In the genomic region with DNA sequence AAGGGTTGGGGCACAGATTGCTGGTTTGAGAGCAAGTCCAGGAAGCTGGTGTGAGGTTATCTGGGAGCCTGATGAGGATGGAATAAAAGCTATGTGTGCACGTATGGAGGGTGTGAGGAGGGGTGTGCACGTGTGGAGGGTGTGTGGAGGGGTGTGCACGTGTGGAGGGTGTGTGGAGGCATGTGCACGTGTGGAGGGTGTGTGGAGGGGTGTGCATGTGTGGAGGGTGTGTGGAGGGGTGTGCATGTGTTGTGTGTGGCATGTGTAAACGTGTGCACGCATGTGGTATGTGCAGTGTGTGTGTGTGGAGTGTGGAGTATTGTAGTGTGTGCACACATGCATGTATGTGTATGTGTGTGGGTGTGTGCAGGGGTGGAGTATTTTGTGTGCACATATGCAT, we compare ENCODE assay signal across 22 cellular contexts. TPM values are rescaled to one million over a fixed set of nuclear protein-coding genes. Genes with fewer than 3 reads are reported as not detected.
"Had no signal": no experiment of that assay in that cellular context is flagged by ENCODE, and none has a peak within 500 bp of the region (broad histone marks: within the 10 kb centered on the region; RNA-seq: fewer than 3 reads in every experiment).

No MANE protein-coding gene starts in this region.

- H3K27ac ChIP-seq: KMS-11, RWPE1, SJCRH30 had no signal

- H3K36me3 ChIP-seq: SJCRH30 had no signal

- DNase-seq: Kasumi-1, NCI-H1092, NCI-H1105 treated with DMSO at 0.1 percent for 48 hours, NCI-H1417 treated with DMSO at 0.1 percent for 48 hours, NCI-H146, NCI-H1694 treated with DMSO at 0.1 percent for 48 hours, NCI-H1930, NCI-H2081, NCI-H2107, NCI-H2227 treated with DMSO at 0.1 percent for 48 hours, NCI-H524 treated with DMSO at 0.1 percent for 48 hours, NCI-H69, NCI-H774, SHP77 treated with DMSO at 0.1 percent for 48 hours, SJCRH30 had no signal

- H3K9ac ChIP-seq: KMS-11 had no signal

- H3K9me3 Mint-ChIP-seq: IgD-negative memory B cell had no signal

- H3K4me2 ChIP-seq: KMS-11 had no signal

- H3K4me3 ChIP-seq: K562, SJCRH30 had no signal

- H3K4me3 Mint-ChIP-seq: IgD-negative memory B cell had no signal

- H3K27ac Mint-ChIP-seq: IgD-negative memory B cell had no signal

- H3K36me3 Mint-ChIP-seq: IgD-negative memory B cell had no signal

- FAIRE-seq: K562 had no signal

- H3K9me3 ChIP-seq: SJCRH30 had no signal

- ATAC-seq: K562, Panc1, SK-N-SH treated with all-trans-retinoic acid at 6 μM for 48 hours had no signal

- H3K4me1 Mint-ChIP-seq: IgD-negative memory B cell had no signal

- H3K4me1 ChIP-seq: SJCRH30 had no signal

RNA-seq across cellular contexts. Expression of a gene that starts 19.2 kb away (rescaled TPM):
- total RNA-seq: K562, M059J had no signal
- polyA plus RNA-seq: IgD-negative memory B cell, K562 had no signal
